ENCODE assay signal across 9 cellular contexts in the genomic region with DNA sequence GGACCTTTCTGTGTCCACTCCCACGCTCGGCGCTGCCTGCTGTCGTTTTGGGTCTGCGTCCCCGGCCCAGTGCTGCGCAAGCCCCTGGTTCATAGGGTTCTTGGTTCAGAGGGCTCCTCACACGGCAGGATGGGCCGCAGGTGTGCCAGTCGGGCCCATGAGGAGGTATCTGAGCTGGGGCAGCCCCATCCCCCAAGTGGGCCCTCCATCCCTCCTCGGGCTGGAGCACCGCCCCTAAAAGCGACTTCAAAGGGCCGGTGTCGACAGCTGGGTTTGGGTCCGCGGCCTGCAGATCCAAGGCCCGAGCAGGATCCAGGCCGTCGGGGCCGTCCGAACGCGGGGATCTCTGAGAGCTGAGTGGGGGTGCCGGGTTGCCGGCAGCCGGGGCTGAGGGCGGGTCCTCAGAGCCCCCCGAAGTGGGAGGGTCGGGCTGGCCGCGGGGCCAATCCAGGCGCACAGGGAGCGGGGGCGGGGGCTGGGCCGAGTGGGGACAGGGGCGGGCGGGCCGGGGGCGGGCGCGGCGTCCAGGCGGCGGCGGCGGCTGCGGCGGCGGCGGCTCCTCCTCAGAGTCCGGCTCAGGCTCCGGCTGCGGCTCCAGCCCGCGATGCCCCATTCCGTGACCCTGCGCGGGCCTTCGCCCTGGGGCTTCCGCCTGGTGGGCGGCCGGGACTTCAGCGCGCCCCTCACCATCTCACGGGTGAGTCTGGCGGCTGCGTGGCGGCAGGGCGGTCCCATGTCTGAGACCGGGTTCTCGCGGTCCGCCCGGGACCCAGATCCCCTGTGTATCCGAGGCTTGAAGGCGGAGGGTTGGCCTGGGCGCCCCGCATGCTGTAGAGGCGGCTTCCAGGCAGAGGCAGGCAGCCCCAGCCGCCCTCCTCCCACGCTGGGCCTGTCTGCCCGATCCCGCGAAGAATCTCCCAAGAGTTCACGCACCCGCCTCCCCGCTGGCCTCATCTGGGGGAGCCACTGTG. TPM values are rescaled to one million over a fixed set of nuclear protein-coding genes. Genes with fewer than 3 reads are reported as not detected.
A peak's percentile ranks its signal among the peaks of the same experiment; 100 is the strongest.
DNase-seq lines count a peak whose midpoint lies in the region; ATAC-seq and TF ChIP-seq lines count a peak whose summit lies in the region.
"Had no signal": no experiment of that assay in that cellular context is flagged by ENCODE, and none has a peak within 500 bp of the region (broad histone marks: within the 10 kb centered on the region; RNA-seq: fewer than 3 reads in every experiment).

A gene with protein sequence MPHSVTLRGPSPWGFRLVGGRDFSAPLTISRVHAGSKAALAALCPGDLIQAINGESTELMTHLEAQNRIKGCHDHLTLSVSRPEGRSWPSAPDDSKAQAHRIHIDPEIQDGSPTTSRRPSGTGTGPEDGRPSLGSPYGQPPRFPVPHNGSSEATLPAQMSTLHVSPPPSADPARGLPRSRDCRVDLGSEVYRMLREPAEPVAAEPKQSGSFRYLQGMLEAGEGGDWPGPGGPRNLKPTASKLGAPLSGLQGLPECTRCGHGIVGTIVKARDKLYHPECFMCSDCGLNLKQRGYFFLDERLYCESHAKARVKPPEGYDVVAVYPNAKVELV (plus strand): TSS at position 566 of the 971 bp plus-strand sequence. CDS start 39 bp downstream, at position 605.

- peaks cover 37% of the 10 kb centered on the region for H3K4me1 Mint-ChIP-seq in nephron

- H3K9me3 ChIP-seq in Peyer's patch (no peaks in the 10 kb centered on the region), esophagus squamous epithelium (no peaks in the 10 kb centered on the region)

- H3K4me3 Mint-ChIP-seq in nephron = peak within 1 kb of the TSS; percentile 84 to 92 (median 91)

- peaks cover 0 to 50% (median 0%) of the 10 kb centered on the region in 4 donors for H3K4me1 ChIP-seq in Peyer's patch
- peaks cover 55 to 96% (median 62%) of the 10 kb centered on the region in 3 donors for H3K4me1 ChIP-seq in esophagus squamous epithelium

- H3K9me3 Mint-ChIP-seq in nephron = no peaks in the 10 kb centered on the region

- no peak for DNase-seq in AG09309 (ENCODE audit: low read depth)
- peak; percentile 6 to 72 (median 48) for DNase-seq in Peyer's patch
- no peak for DNase-seq in esophagus squamous epithelium (lab: John Stamatoyannopoulos, UW)
- DNase-seq in stimulated activated naive CD4-positive, alpha-beta T cell (lab: John Stamatoyannopoulos, UW) = no peak
- DNase-seq in Ammon's horn (ENCODE audit: low spot score) = no peak
- DNase-seq: activated CD4-positive, alpha-beta T cell treated with anti-CD3 and anti-CD28 coated beads, Interleukin-2, amount 50 U/mL, for 4 hours had no signal

- 27 to 42% methylated on average over 3 to 12 of the region's 88 CpGs for WGBS in esophagus squamous epithelium, 2 donors

- peak within 1 kb of the TSS; percentile 86 for H3K4me3 ChIP-seq in AG09309 (ENCODE audit: control insufficient read depth, low read depth, low read length)
- H3K4me3 ChIP-seq in Peyer's patch = peak within 1 kb of the TSS; percentile 40 to 83 (median 52)
- peak within 1 kb of the TSS; percentile 66 to 87 (median 73) for H3K4me3 ChIP-seq in esophagus squamous epithelium

- peaks cover 10% of the 10 kb centered on the region for H3K27me3 Mint-ChIP-seq in nephron (ENCODE audit: low read depth)

- ATAC-seq in GM21390 (IDR thresholded peaks at IDR 0.05; ENCODE audit: unreplicated experiment) = no peak
- ATAC-seq in GM21381 (IDR thresholded peaks at IDR 0.05; ENCODE audit: unreplicated experiment) = no peak

- no peaks in the 10 kb centered on the region for H3K27me3 ChIP-seq in Peyer's patch
- peaks cover 0 to 3% (median 0%) of the 10 kb centered on the region in 4 donors for H3K27me3 ChIP-seq in esophagus squamous epithelium

- peaks cover 11% of the 10 kb centered on the region for H3K36me3 Mint-ChIP-seq in nephron (ENCODE audit: low read depth)

- no peak for TF ChIP-seq CTCF in AG09309 (IDR thresholded peaks at IDR 0.05; ENCODE audit: control insufficient read depth, insufficient read depth, low read depth, low read length, missing control alignments)
- no peak for TF ChIP-seq CTCF in Peyer's patch (IDR thresholded peaks at IDR 0.05)
- no peak for TF ChIP-seq CTCF in esophagus squamous epithelium (IDR thresholded peaks at IDR 0.05)
- no peak for TF ChIP-seq CTCF in nephron (IDR thresholded peaks at IDR 0.05; ENCODE audit: unreplicated experiment in 3 of 3)

- no peak for TF ChIP-seq POLR2A in Peyer's patch (IDR thresholded peaks at IDR 0.05)
- TF ChIP-seq POLR2A in esophagus squamous epithelium (IDR thresholded peaks at IDR 0.05) = peak in 2 of 4 donors; percentile 45 to 48

- H3K36me3 ChIP-seq in Peyer's patch (no peaks in the 10 kb centered on the region), esophagus squamous epithelium (peaks cover 0 to 15% (median 0%) of the 10 kb centered on the region in 3 donors)

- intact Hi-C loops in esophagus squamous epithelium (cut with DNase I) = loop anchor here (10.0 kb wide), 1 partner anchor 237 kb away; a partner anchor contains a TSS

- H3K27ac Mint-ChIP-seq in nephron = peak within 1 kb of the TSS; percentile 92 to 94 (median 92)

- H3K27ac ChIP-seq in Peyer's patch (peak within 1 kb of the TSS; percentile 72 to 97 (median 78)), esophagus squamous epithelium (peak within 1 kb of the TSS; percentile 88 to 97 (median 94))

RNA-seq across cellular contexts. Expression of the gene that starts here (rescaled TPM):
- total RNA-seq in Peyer's patch (10 to 100 TPM in 3 of 4 donors, 1 to 10 TPM in 1; 4.6 to 27.2 (median 18.5) TPM), esophagus squamous epithelium (10 to 100 TPM; 16.5 to 79.2 (median 47.7) TPM)

Comparison
In these comparisons a context has a peak if more than half of its experiments do, and no peak if none do; other contexts are left out.
1. DNase-seq: peak in Peyer's patch (3 of 3); none in AG09309 (single experiment), esophagus squamous epithelium (single experiment), stimulated activated naive CD4-positive, alpha-beta T cell (0 of 6) and Ammon's horn (single experiment).
2. Peak in every context shown above with its lines, with median percentiles within 50 percentile points of each other: H3K4me3 ChIP-seq.